In genomic region chr7:112180223-112180622, GRCh38 we compare ENCODE assay signal across 14 cellular contexts. TPM values are rescaled to one million over a fixed set of nuclear protein-coding genes. Genes with fewer than 3 reads are reported as not detected.
DNase-seq lines count a peak whose midpoint lies in the region; ATAC-seq and TF ChIP-seq lines count a peak whose summit lies in the region.
"Had no signal": no experiment of that assay in that cellular context is flagged by ENCODE, and none has a peak within 500 bp of the region (broad histone marks: within the 10 kb centered on the region; RNA-seq: fewer than 3 reads in every experiment).

No MANE protein-coding gene starts in this region.

- H3K4me2 ChIP-seq in Karpas-422 (ENCODE audit: low read depth, low read length, poor library complexity, severe bottlenecking): no peak overlapping the region

- intact Hi-C loops in Right ventricle myocardium superior (cut with DNase I): no loop called here
- intact Hi-C loops in left ventricle myocardium inferior (cut with micrococcal nuclease): no loop called here
- intact Hi-C loops in aorta (cut with DNase I): no loop called here

- H3K4me3 ChIP-seq in left ventricle myocardium inferior: no peak overlapping the region
- H3K4me3 ChIP-seq in rectal smooth muscle tissue (ENCODE audit: low read length): peak overlapping the region; percentile 5
- H3K4me3 ChIP-seq in aorta (ENCODE audit: low read length in 2 of 2): peak overlapping the region in 1 of 2 donors; percentile 52
- H3K4me3 ChIP-seq in Karpas-422 (ENCODE audit: low read length): no peak overlapping the region
- H3K4me3 ChIP-seq: BLaER1 treated with 17β-estradiol and CSF1 and Interleukin-3, amounts not matched to agents 10 nM and 100 nM; GM12878 had no signal

- H3K27ac ChIP-seq in left ventricle myocardium inferior (replicated peaks) (no peak overlapping the region), angular gyrus (ENCODE audit: low read depth, low read length) (peak overlapping the region; percentile 5), rectal smooth muscle tissue (ENCODE audit: low read depth, low read length) (no peak overlapping the region), aorta (ENCODE audit: low read depth in 1 of 2, low read length in 2 of 2) (no peak overlapping the region), Karpas-422 (ENCODE audit: low read length) (no peak overlapping the region)
- H3K27ac ChIP-seq: BLaER1 treated with 17β-estradiol and CSF1 and Interleukin-3, amounts not matched to agents 10 nM and 100 nM had no signal

- H3K4me1 ChIP-seq in left ventricle myocardium inferior (peaks cover 64% of the 10 kb centered on the region), rectal smooth muscle tissue (ENCODE audit: control insufficient read depth, insufficient read depth, low read length) (peaks cover 5% of the 10 kb centered on the region), aorta (ENCODE audit: control insufficient read depth in 1 of 2, insufficient read depth in 2 of 2, low read length in 2 of 2) (peaks cover 0 to 3% of the 10 kb centered on the region in 2 donors), Karpas-422 (ENCODE audit: low read length) (no peaks in the 10 kb centered on the region)

- no peak overlapping the region for H2AFZ ChIP-seq in Karpas-422 (ENCODE audit: low read length)

- WGBS in aorta, 2 donors: 14 to 15% methylated on average over 4 of the region's 4 CpGs

- H3K9me2 ChIP-seq in Karpas-422 (replicated peaks; ENCODE audit: insufficient read depth, low read length): no peaks in the 10 kb centered on the region

- peak; percentile 30 for ATAC-seq in Right ventricle myocardium superior (ENCODE audit: poor library complexity)
- peak; percentile 40 for ATAC-seq in aorta (ENCODE audit: low FRiP score)
- ATAC-seq: GM12878, HCT116 had no signal

- H3K27me3 ChIP-seq in left ventricle myocardium inferior (ENCODE audit: low read depth): no peaks in the 10 kb centered on the region
- H3K27me3 ChIP-seq in rectal smooth muscle tissue (ENCODE audit: control insufficient read depth, insufficient read depth, low read length): no peaks in the 10 kb centered on the region
- no peaks in the 10 kb centered on the region for H3K27me3 ChIP-seq in aorta (ENCODE audit: control insufficient read depth in 1 of 2, insufficient read depth in 2 of 2, low read length in 1 of 2)
- no peaks in the 10 kb centered on the region; the same call in 1 of the 2 replicates for H3K27me3 ChIP-seq in Karpas-422 (ENCODE audit: low read length)
- H3K27me3 ChIP-seq: BLaER1 treated with 17β-estradiol and CSF1 and Interleukin-3, amounts not matched to agents 10 nM and 100 nM had no signal

- no peaks in the 10 kb centered on the region for H4K20me1 ChIP-seq in Karpas-422 (ENCODE audit: insufficient read depth, low read depth, low read length)

- no peak overlapping the region for H3K9ac ChIP-seq in rectal smooth muscle tissue (ENCODE audit: low read length)
- no peak overlapping the region for H3K9ac ChIP-seq in Karpas-422 (ENCODE audit: low read length)
- H3K9ac ChIP-seq: BLaER1 treated with 17β-estradiol and CSF1 and Interleukin-3, amounts not matched to agents 10 nM and 100 nM had no signal

- TF ChIP-seq CTCF in left ventricle myocardium inferior (IDR thresholded peaks at IDR 0.05; ENCODE audit: borderline replicate concordance): no peak

- H3K9me3 ChIP-seq in left ventricle myocardium inferior (replicated peaks): no peaks in the 10 kb centered on the region
- no peaks in the 10 kb centered on the region for H3K9me3 ChIP-seq in aorta (ENCODE audit: control insufficient read depth, low read length)
- no peaks in the 10 kb centered on the region for H3K9me3 ChIP-seq in Karpas-422 (ENCODE audit: low read length)
- H3K9me3 ChIP-seq: BLaER1 treated with 17β-estradiol and CSF1 and Interleukin-3, amounts not matched to agents 10 nM and 100 nM had no signal

- no peaks in the 10 kb centered on the region for H3K79me2 ChIP-seq in Karpas-422 (ENCODE audit: low read length)

- H3K36me3 ChIP-seq in left ventricle myocardium inferior: no peaks in the 10 kb centered on the region
- H3K36me3 ChIP-seq in rectal smooth muscle tissue (ENCODE audit: control insufficient read depth, insufficient read depth, low read length): no peaks in the 10 kb centered on the region
- no peaks in the 10 kb centered on the region for H3K36me3 ChIP-seq in aorta (ENCODE audit: control insufficient read depth in 1 of 2, insufficient read depth in 2 of 2, low read length in 1 of 2)
- no peaks in the 10 kb centered on the region for H3K36me3 ChIP-seq in Karpas-422 (ENCODE audit: insufficient read depth, low read length)

- DNase-seq in Right ventricle myocardium superior: no peak
- DNase-seq in left ventricle myocardium inferior: no peak
- DNase-seq in aorta: no peak
- DNase-seq in NCI-H2081 (lab: John Stamatoyannopoulos, UW): no peak
- no peak for DNase-seq in Karpas-422
- no peak for DNase-seq in pons (ENCODE audit: low spot score)
- DNase-seq: ACHN; CD4-positive, CD25-positive, alpha-beta regulatory T cell; DMS79 had no signal

RNA-seq across cellular contexts. Expression of gene DOCK4, which starts 26.0 kb away (rescaled TPM):
- 14.9 TPM for total RNA-seq in Right ventricle myocardium superior
- total RNA-seq in left ventricle myocardium inferior: 15.2 TPM
- total RNA-seq in aorta: 10 to 100 TPM; 34.2 to 94.3 TPM
- 1 to 10 TPM; 2.9 to 5.8 TPM for polyA plus RNA-seq in aorta
- total RNA-seq in Karpas-422 (2014; rRNA removed; shearing (Covaris generic); ENCODE audit: low replicate concordance): 0.07 and 0.54 TPM in 2 replicates
- polyA plus RNA-seq: CD4-positive, CD25-positive, alpha-beta regulatory T cell had no signal

RNA-seq across cellular contexts. Expression of gene ZNF277, which starts 26.3 kb away (rescaled TPM):
- total RNA-seq in Right ventricle myocardium superior: 12.6 TPM
- total RNA-seq in left ventricle myocardium inferior: 14.6 TPM
- 10 to 100 TPM; 20.3 to 21.6 TPM for total RNA-seq in aorta
- 10 to 100 TPM; 17.8 to 41.6 TPM for polyA plus RNA-seq in aorta
- total RNA-seq in Karpas-422 (2014; rRNA removed; shearing (Covaris generic); ENCODE audit: low replicate concordance): 32.5 and 37.4 TPM in 2 replicates

Comparison
In these comparisons a context has a peak if more than half of its experiments do, and no peak if none do; other contexts are left out.
1. RNA of gene DOCK4, which starts 26.0 kb away (total RNA-seq): 34.2 to 94.3 TPM in aorta, 15.2 TPM in left ventricle myocardium inferior (single experiment) and 14.9 TPM in Right ventricle myocardium superior (single experiment); 0.07 to 0.54 TPM in Karpas-422; every median in the first group is over 10 times any median in the second.